In the genomic region with DNA sequence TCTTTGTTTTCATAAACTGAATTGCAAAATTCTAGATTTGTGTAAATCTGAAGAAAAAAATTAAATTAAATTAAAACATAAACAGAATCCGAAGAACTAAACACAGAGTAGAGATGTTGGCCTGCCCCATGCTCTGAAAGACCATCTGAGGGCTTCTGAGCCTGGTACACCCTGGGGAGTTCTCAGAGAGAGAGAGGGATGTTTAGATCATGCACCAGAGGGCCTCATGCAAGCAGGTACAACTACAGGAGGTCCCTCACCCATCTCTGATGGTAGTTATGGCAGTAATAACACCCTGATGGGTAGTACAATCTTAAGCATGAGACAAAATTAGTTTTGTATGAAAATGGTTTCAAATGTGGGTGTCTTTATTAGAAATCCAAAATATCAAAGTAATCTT, we compare ENCODE assay signal across 21 cellular contexts.
DNase-seq lines count a peak whose midpoint lies in the region; ATAC-seq and TF ChIP-seq lines count a peak whose summit lies in the region.
"Had no signal": no experiment of that assay in that cellular context is flagged by ENCODE, and none has a peak within 500 bp of the region (broad histone marks: within the 10 kb centered on the region; RNA-seq: fewer than 3 reads in every experiment).

No MANE protein-coding gene starts in this region.

- H3K56ac ChIP-seq in IMR-90 (ENCODE audit: extremely low read depth, insufficient read depth, low read length), result no peak overlapping the region

- H2AK5ac ChIP-seq in IMR-90 (ENCODE audit: low read depth, low read length), result peak overlapping the region; percentile 74

- H2BK15ac ChIP-seq in IMR-90 (ENCODE audit: low read depth, low read length), result peak overlapping the region; percentile 88; the same call in 2 of the 3 replicates

- H3K36me3 ChIP-seq in IMR-90 (ENCODE audit: control insufficient read depth, insufficient read depth, low read length) (no peaks in the 10 kb centered on the region), psoas muscle (ENCODE audit: insufficient read depth in 1 of 2, low read depth in 1 of 2) (no peaks in the 10 kb centered on the region)
- H3K36me3 ChIP-seq: tibial nerve had no signal

- H3K9me1 ChIP-seq in IMR-90 (ENCODE audit: insufficient read depth, low read length), result no peaks in the 10 kb centered on the region

- no peak overlapping the region for H2BK20ac ChIP-seq in IMR-90 (ENCODE audit: low read depth, low read length)

- CTCF ChIA-PET in IMR-90 (lab: Yijun Ruan, JAX) (no interaction called here), T-cell (lab: Charles Lee) (no interaction called here)

- no peak overlapping the region for H3K4me2 ChIP-seq in IMR-90 (ENCODE audit: low read depth, low read length)

- dilution Hi-C loops in IMR-90 (cut with HindIII; ENCODE audit: low sequenced_read_pairs, unreplicated experiment), result no loop called here

- H3K9me3 Mint-ChIP-seq in brain (no peaks in the 10 kb centered on the region), T-cell (no peaks in the 10 kb centered on the region)
- H3K9me3 Mint-ChIP-seq: endodermal cell; mesothelial cell of epicardium; nephron; stimulated activated effector memory CD8-positive, alpha-beta T cell treated with anti-CD3 and anti-CD28 coated beads, Interleukin-12 subunit alpha, Interleukin-12 subunit beta, amount 100 ng/mL, for 72 hours had no signal

- no peak overlapping the region for H4K91ac ChIP-seq in IMR-90 (ENCODE audit: insufficient read depth, low read depth, low read length)

- H3K4me1 ChIP-seq in IMR-90 (ENCODE audit: control insufficient read depth, insufficient read depth, low read length) (peaks cover 8% of the 10 kb centered on the region), psoas muscle (peaks cover 41% of the 10 kb centered on the region)

- WGBS in IMR-90 (ENCODE audit: extremely low coverage in 2 of 2, insufficient read length in 1 of 2), 2 experiments, result no CpG with 5 or more reads among the region's 1 CpG
- WGBS in psoas muscle, 3 donors, result 89 to 97% (median 90%) methylated on average over 1 of the region's 1 CpG

- TF ChIP-seq CTCF in IMR-90 (conservative IDR thresholded peaks at IDR 0.05; ENCODE audit: low read depth, low read length), result no peak
- TF ChIP-seq CTCF in brain (conservative IDR thresholded peaks at IDR 0.05), result no peak
- TF ChIP-seq CTCF in psoas muscle (IDR thresholded peaks at IDR 0.05), result no peak

- no peak overlapping the region for H2AFZ ChIP-seq in IMR-90 (replicated peaks; ENCODE audit: low read length, poor library complexity)

- H3K4me3 ChIP-seq in IMR-90 (ENCODE audit: insufficient read depth, low read depth, low read length) (no peak overlapping the region), psoas muscle (no peak overlapping the region)
- H3K4me3 ChIP-seq: tibial nerve had no signal

- no peak for TF ChIP-seq POLR2A in IMR-90 (IDR thresholded peaks at IDR 0.05; ENCODE audit: low read depth, low read length)

- H3K4ac ChIP-seq in IMR-90 (ENCODE audit: low read depth, low read length), result no peak overlapping the region

- H3K9me3 ChIP-seq in IMR-90 (ENCODE audit: control insufficient read depth, insufficient read depth, low read length), result no peaks in the 10 kb centered on the region
- no peaks in the 10 kb centered on the region for H3K9me3 ChIP-seq in psoas muscle
- H3K9me3 ChIP-seq: tibial nerve had no signal

- H3K27me3 ChIP-seq in IMR-90 (ENCODE audit: control insufficient read depth, insufficient read depth, low read length) (peaks cover 2% of the 10 kb centered on the region; the same call in 1 of the 2 replicates), psoas muscle (ENCODE audit: insufficient read depth in 3 of 3, low read length in 2 of 3) (no peaks in the 10 kb centered on the region)
- H3K27me3 ChIP-seq: tibial nerve had no signal

- H3K4me3 Mint-ChIP-seq in brain (no peak overlapping the region), T-cell (no peak overlapping the region)
- H3K4me3 Mint-ChIP-seq: endodermal cell; mesothelial cell of epicardium; nephron; stimulated activated effector memory CD8-positive, alpha-beta T cell treated with anti-CD3 and anti-CD28 coated beads, Interleukin-12 subunit alpha, Interleukin-12 subunit beta, amount 100 ng/mL, for 72 hours had no signal

- no peak overlapping the region for H3K23ac ChIP-seq in IMR-90 (ENCODE audit: low read depth, low read length)

- peak; percentile 58 for DNase-seq in DMS 273 (lab: John Stamatoyannopoulos, UW; ENCODE audit: unreplicated experiment)
- DNase-seq in IMR-90, result no peak
- DNase-seq in psoas muscle, result no peak
- DNase-seq in kidney glomerular epithelial cell (lab: John Stamatoyannopoulos, UW), result no peak
- DNase-seq in T-cell, result no peak
- DNase-seq: activated naive CD4-positive, alpha-beta T cell treated with anti-CD3 and anti-CD28 coated beads, Interleukin-2, amount 50 U/mL, for 16 hours; Calu3; endodermal cell; KBM-7; left colon; NCI-H1092; NCI-H2081; NCI-H510A treated with DMSO at 0.1 percent for 48 hours; posterior cingulate gyrus had no signal

- H3K14ac ChIP-seq in IMR-90 (replicated peaks; ENCODE audit: low read depth, low read length), result no peak overlapping the region

- TF ChIP-seq RAD21 in IMR-90 (IDR thresholded peaks at IDR 0.05; ENCODE audit: low read length), result no peak

- no peak overlapping the region for H4K8ac ChIP-seq in IMR-90 (ENCODE audit: low read depth in 2 of 2, low read length in 2 of 2)

- H4K5ac ChIP-seq in IMR-90 (ENCODE audit: low read depth, low read length), result peak overlapping the region; percentile 68; the same call in 1 of the 2 replicates

- H4K20me1 ChIP-seq in IMR-90 (ENCODE audit: insufficient read depth, low read length), result no peaks in the 10 kb centered on the region

- H3K4me1 Mint-ChIP-seq in brain (peaks cover 34% of the 10 kb centered on the region), T-cell (peaks cover 16% of the 10 kb centered on the region in 3 donors)

- in situ Hi-C loops in IMR-90 (cut with MboI; ENCODE audit: low sequenced_read_pairs), result no loop called here

- ATAC-seq in IMR-90 (ENCODE audit: low read depth) (no peak), psoas muscle (no peak), GM21423 (IDR thresholded peaks at IDR 0.05; ENCODE audit: unreplicated experiment) (no peak), T-cell (replicated peaks in 1 of 4) (no peak)
- ATAC-seq: left colon; stimulated activated effector memory CD8-positive, alpha-beta T cell treated with anti-CD3 and anti-CD28 coated beads, Interleukin-12 subunit alpha, Interleukin-12 subunit beta, amount 100 ng/mL, for 72 hours had no signal

- 0 out of 2 replicates have a peak overlapping the region, but pooled peaks have one; percentile 2 for H2BK120ac ChIP-seq in IMR-90 (ENCODE audit: low read depth, low read length)

- no peak overlapping the region for H3K9ac ChIP-seq in IMR-90 (ENCODE audit: low read depth, low read length)

- peak overlapping the region; percentile 81; the same call in 1 of the 2 replicates for H3K18ac ChIP-seq in IMR-90 (ENCODE audit: low read depth, low read length)

- H3K27ac Mint-ChIP-seq in brain (peak overlapping the region in 3 of 5 experiments; percentile 18 to 66 (median 59)), T-cell (no peak overlapping the region)
- H3K27ac Mint-ChIP-seq: endodermal cell; mesothelial cell of epicardium; stimulated activated effector memory CD8-positive, alpha-beta T cell treated with anti-CD3 and anti-CD28 coated beads, Interleukin-12 subunit alpha, Interleukin-12 subunit beta, amount 100 ng/mL, for 72 hours had no signal

- intact Hi-C loops in IMR-90 (cut with micrococcal nuclease), result no loop called here
- intact Hi-C loops in psoas muscle (cut with DNase I), result no loop called here

- H3K79me1 ChIP-seq in IMR-90 (ENCODE audit: low read depth in 1 of 2, low read length in 2 of 2), result no peaks in the 10 kb centered on the region

- POLR2A ChIA-PET in IMR-90 (lab: Charles Lee; ENCODE audit: unreplicated experiment), result interaction anchor here (0.5 kb wide), 1 partner anchor 224 kb away, joined by 5 read pairs; no protein-coding TSS in a partner anchor
- POLR2A ChIA-PET in T-cell (lab: Charles Lee), result no interaction called here

- H3K36me3 Mint-ChIP-seq in brain, result no peaks in the 10 kb centered on the region
- H3K36me3 Mint-ChIP-seq in T-cell, result no peaks in the 10 kb centered on the region
- H3K36me3 Mint-ChIP-seq: mesothelial cell of epicardium; stimulated activated effector memory CD8-positive, alpha-beta T cell treated with anti-CD3 and anti-CD28 coated beads, Interleukin-12 subunit alpha, Interleukin-12 subunit beta, amount 100 ng/mL, for 72 hours had no signal

- H2BK5ac ChIP-seq in IMR-90 (ENCODE audit: low read depth, low read length, poor library complexity, severe bottlenecking), result no peak overlapping the region

- H2AK9ac ChIP-seq in IMR-90 (replicated peaks; ENCODE audit: low read depth, low read length, poor library complexity), result no peak overlapping the region

- BruUV-seq in IMR-90 (replicated peaks; lab: Mats Ljungman, UMichigan), result no TSS peak

- no peak overlapping the region for H3K27ac ChIP-seq in IMR-90 (ENCODE audit: insufficient read depth, low read length)
- H3K27ac ChIP-seq in psoas muscle, result peak overlapping the region; percentile 86
- H3K27ac ChIP-seq: RWPE1 had no signal

- H3K27me3 Mint-ChIP-seq in brain (no peaks in the 10 kb centered on the region), T-cell (peaks cover 1 to 9% of the 10 kb centered on the region in 2 donors)

TF ChIP-seq in IMR-90, 13 proteins besides CTCF, POLR2A, EP300 and RAD21 (continues in another document):
- no peak for TF ChIP-seq CEBPB (IDR thresholded peaks at IDR 0.05; ENCODE audit: low read depth, low read length)
- TF ChIP-seq FOS (IDR thresholded peaks at IDR 0.05; ENCODE audit: low read depth, low read length), result no peak
- no peak for TF ChIP-seq ELK1 (IDR thresholded peaks at IDR 0.05; ENCODE audit: borderline replicate concordance, low read depth, low read length)
- TF ChIP-seq, protein P1, sequence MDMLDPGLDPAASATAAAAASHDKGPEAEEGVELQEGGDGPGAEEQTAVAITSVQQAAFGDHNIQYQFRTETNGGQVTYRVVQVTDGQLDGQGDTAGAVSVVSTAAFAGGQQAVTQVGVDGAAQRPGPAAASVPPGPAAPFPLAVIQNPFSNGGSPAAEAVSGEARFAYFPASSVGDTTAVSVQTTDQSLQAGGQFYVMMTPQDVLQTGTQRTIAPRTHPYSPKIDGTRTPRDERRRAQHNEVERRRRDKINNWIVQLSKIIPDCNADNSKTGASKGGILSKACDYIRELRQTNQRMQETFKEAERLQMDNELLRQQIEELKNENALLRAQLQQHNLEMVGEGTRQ (IDR thresholded peaks at IDR 0.05; ENCODE audit: low read depth, low read length), result no peak
- no peak for TF ChIP-seq CHD1 (IDR thresholded peaks at IDR 0.05; ENCODE audit: low read depth, low read length)
- no peak for TF ChIP-seq RCOR1 (IDR thresholded peaks at IDR 0.05; ENCODE audit: insufficient replicate concordance, low read length)

Comparison
In these comparisons a context has a peak if more than half of its experiments do, and no peak if none do; other contexts are left out.
1. H3K27ac Mint-ChIP-seq: peak in brain (3 of 5); none in T-cell (0 of 2).